26 cellular contexts compared by ENCODE assay signal in the genomic region with DNA sequence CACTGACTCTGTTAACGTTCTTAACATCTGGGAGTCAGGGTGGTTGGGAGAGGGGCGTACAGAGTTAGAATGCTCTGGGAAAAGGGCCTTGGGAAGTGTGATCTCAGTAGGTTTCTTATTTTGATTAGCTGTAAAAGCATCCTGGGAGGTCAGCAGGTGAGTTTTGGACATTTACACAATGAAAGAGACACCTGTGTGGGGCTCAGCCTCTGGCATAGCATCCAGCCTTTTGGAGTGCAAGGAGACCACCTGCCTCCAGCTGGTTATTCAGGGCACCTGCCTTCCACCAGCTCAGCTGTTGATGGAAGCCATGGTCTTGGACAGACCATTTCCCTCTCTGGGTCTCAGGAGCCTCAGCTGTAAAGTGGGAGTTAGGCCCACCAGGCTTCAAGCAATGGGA.
"Had no signal": no experiment of that assay in that cellular context is flagged by ENCODE, and none has a peak within 500 bp of the region (broad histone marks: within the 10 kb centered on the region; RNA-seq: fewer than 3 reads in every experiment).

No MANE protein-coding gene starts in this region.

- H3K4me3 Mint-ChIP-seq: activated CD4-positive, alpha-beta T cell treated with anti-CD3 and anti-CD28 coated beads, Interleukin-2, amount 10 ng/mL, durations not matched to agents 24 days and 14 days; activated CD8-positive, alpha-beta T cell treated with anti-CD3 and anti-CD28 coated beads for 36 hours; activated naive CD8-positive, alpha-beta T cell treated with anti-CD3 and anti-CD28 coated beads for 36 hours; activated T-cell treated with anti-CD3 and anti-CD28 coated beads, Interleukin-2, amount 50 U/mL, for 72 hours; activated T-helper 17 cell treated with anti-CD3 and anti-CD28 coated beads, Interleukin-2, amount 50 U/mL, for 72 hours; central memory CD8-positive, alpha-beta T cell; T-helper 1 cell treated with Interleukin-12 subunit alpha and Interleukin-12 subunit beta and Interleukin-4 antibody, amounts not matched to agents 30 μg/mL and 1 μg/mL, for 36 hours; T-helper 2 cell treated with Interferon-gamma antibody and Interleukin-4, amounts not matched to agents 5 μg/mL and 100 μg/mL, for 36 hours had no signal

- H3K36me3 Mint-ChIP-seq: activated naive CD8-positive, alpha-beta T cell treated with anti-CD3 and anti-CD28 coated beads for 36 hours had no signal

- H3K9me3 Mint-ChIP-seq: activated CD4-positive, alpha-beta T cell treated with anti-CD3 and anti-CD28 coated beads, Interleukin-2, amount 10 ng/mL, durations not matched to agents 24 days and 14 days; activated CD8-positive, alpha-beta T cell treated with anti-CD3 and anti-CD28 coated beads for 36 hours; activated naive CD8-positive, alpha-beta T cell treated with anti-CD3 and anti-CD28 coated beads for 36 hours; activated T-cell treated with anti-CD3 and anti-CD28 coated beads, Interleukin-2, amount 50 U/mL, for 72 hours; activated T-helper 17 cell treated with anti-CD3 and anti-CD28 coated beads, Interleukin-2, amount 50 U/mL, for 72 hours; central memory CD8-positive, alpha-beta T cell; T-helper 1 cell treated with Interleukin-12 subunit alpha and Interleukin-12 subunit beta and Interleukin-4 antibody, amounts not matched to agents 30 μg/mL and 1 μg/mL, for 36 hours; T-helper 2 cell treated with Interferon-gamma antibody and Interleukin-4, amounts not matched to agents 5 μg/mL and 100 μg/mL, for 36 hours had no signal

- H3K4me1 Mint-ChIP-seq: activated CD4-positive, alpha-beta T cell treated with anti-CD3 and anti-CD28 coated beads, Interleukin-2, amount 10 ng/mL, durations not matched to agents 24 days and 14 days; activated naive CD8-positive, alpha-beta T cell treated with anti-CD3 and anti-CD28 coated beads for 36 hours; activated T-helper 17 cell treated with anti-CD3 and anti-CD28 coated beads, Interleukin-2, amount 50 U/mL, for 72 hours; central memory CD8-positive, alpha-beta T cell had no signal

- H3K27me3 Mint-ChIP-seq: activated CD4-positive, alpha-beta T cell treated with anti-CD3 and anti-CD28 coated beads, Interleukin-2, amount 10 ng/mL, durations not matched to agents 24 days and 14 days; activated CD8-positive, alpha-beta T cell treated with anti-CD3 and anti-CD28 coated beads for 36 hours; activated naive CD8-positive, alpha-beta T cell treated with anti-CD3 and anti-CD28 coated beads for 36 hours; central memory CD8-positive, alpha-beta T cell had no signal

- H3K27me3 ChIP-seq: cardiac muscle cell, SJSA1 had no signal

- H3K27ac Mint-ChIP-seq: activated CD4-positive, alpha-beta T cell treated with anti-CD3 and anti-CD28 coated beads, Interleukin-2, amount 10 ng/mL, durations not matched to agents 24 days and 14 days; activated CD8-positive, alpha-beta T cell treated with anti-CD3 and anti-CD28 coated beads for 36 hours; activated naive CD8-positive, alpha-beta T cell treated with anti-CD3 and anti-CD28 coated beads for 36 hours; activated T-cell treated with anti-CD3 and anti-CD28 coated beads, Interleukin-2, amount 50 U/mL, for 72 hours; activated T-helper 17 cell treated with anti-CD3 and anti-CD28 coated beads, Interleukin-2, amount 50 U/mL, for 72 hours; T-helper 1 cell treated with Interleukin-12 subunit alpha and Interleukin-12 subunit beta and Interleukin-4 antibody, amounts not matched to agents 30 μg/mL and 1 μg/mL, for 36 hours; T-helper 2 cell treated with Interferon-gamma antibody and Interleukin-4, amounts not matched to agents 5 μg/mL and 100 μg/mL, for 36 hours had no signal

- H3K9me3 ChIP-seq: SJSA1 had no signal

- H3K4me3 ChIP-seq: cardiac muscle cell, SJSA1 had no signal

- ATAC-seq: activated CD8-positive, alpha-beta T cell treated with anti-CD3 and anti-CD28 coated beads for 36 hours; activated T-cell treated with anti-CD3 and anti-CD28 coated beads, Interleukin-2, amount 50 U/mL, for 72 hours; activated T-helper 17 cell treated with anti-CD3 and anti-CD28 coated beads, Interleukin-2, amount 50 U/mL, for 72 hours; Panc1 had no signal

- H3K36me3 ChIP-seq: cardiac muscle cell, SJSA1 had no signal

- DNase-seq: activated CD4-positive, alpha-beta T cell treated with anti-CD3 and anti-CD28 coated beads, Interleukin-2, amount 10 ng/mL, durations not matched to agents 24 days and 14 days; activated CD4-positive, alpha-beta T cell treated with anti-CD3 and anti-CD28 coated beads, Interleukin-2, amount 50 U/mL, for 4 hours; activated CD8-positive, alpha-beta T cell treated with anti-CD3 and anti-CD28 coated beads for 36 hours; activated effector memory CD4-positive, alpha-beta T cell treated with anti-CD3 and anti-CD28 coated beads, Interleukin-2, amount 50 U/mL, for 16 hours; activated naive CD4-positive, alpha-beta T cell; activated naive CD4-positive, alpha-beta T cell treated with anti-CD3 and anti-CD28 coated beads, Interleukin-2, amount 50 U/mL, for 16 hours; activated naive CD8-positive, alpha-beta T cell treated with anti-CD3 and anti-CD28 coated beads for 36 hours; activated T-cell treated with anti-CD3 and anti-CD28 coated beads, Interleukin-2, amount 50 U/mL, for 1 hour; activated T-cell treated with anti-CD3 and anti-CD28 coated beads, Interleukin-2, amount 50 U/mL, for 72 hours; amniotic stem cell; aorta; NCI-H1105; NCI-H1417 treated with DMSO at 0.1 percent for 48 hours; NCI-H1694 treated with DMSO at 0.1 percent for 48 hours; NCI-H2029; NCI-H226; NCI-H446 treated with DMSO at 0.1 percent for 48 hours; NCI-H524; SHP77 treated with DMSO at 0.1 percent for 48 hours had no signal

- H3K27ac ChIP-seq: cardiac muscle cell, SJSA1 had no signal
